ENCODE assay signal across 26 cellular contexts in genomic region chr16:85215478-85216120, GRCh38.
DNase-seq lines count a peak whose midpoint lies in the region; ATAC-seq, FAIRE-seq and TF ChIP-seq lines count a peak whose summit lies in the region.
"Had no signal": no experiment of that assay in that cellular context is flagged by ENCODE, and none has a peak within 500 bp of the region (broad histone marks: within the 10 kb centered on the region; RNA-seq: fewer than 3 reads in every experiment).

No MANE protein-coding gene starts in this region.

- intact Hi-C loops in right cardiac atrium (cut with DNase I) (no loop called here), left ventricle myocardium inferior (cut with micrococcal nuclease) (no loop called here)

- H3K27me3 Mint-ChIP-seq in mesothelial cell of epicardium (ENCODE audit: low read depth): no peaks in the 10 kb centered on the region
- peaks cover 0 to 7% (median 1%) of the 10 kb centered on the region in 5 donors for H3K27me3 Mint-ChIP-seq in naive thymus-derived CD8-positive, alpha-beta T cell
- H3K27me3 Mint-ChIP-seq: CD4-positive, alpha-beta T cell had no signal

- no peak overlapping the region for H3K4me3 ChIP-seq in right cardiac atrium (ENCODE audit: low read length)
- no peak overlapping the region for H3K4me3 ChIP-seq in left ventricle myocardium inferior
- H3K4me3 ChIP-seq: BLaER1, GM23338, MG63, SJCRH30 had no signal

- H3K9me3 ChIP-seq in right cardiac atrium (ENCODE audit: control insufficient read depth, low read length) (no peaks in the 10 kb centered on the region), left ventricle myocardium inferior (replicated peaks) (no peaks in the 10 kb centered on the region)
- H3K9me3 ChIP-seq: BLaER1, Caco-2, MG63, SJCRH30 had no signal

- H3K4me1 ChIP-seq in right cardiac atrium (ENCODE audit: control insufficient read depth, insufficient read depth, low read length) (no peaks in the 10 kb centered on the region), left ventricle myocardium inferior (peaks cover 54% of the 10 kb centered on the region)
- H3K4me1 ChIP-seq: Caco-2 had no signal

- no peaks in the 10 kb centered on the region for H3K36me3 ChIP-seq in left ventricle myocardium inferior
- H3K36me3 ChIP-seq: BLaER1, SJCRH30 had no signal

- ATAC-seq in right cardiac atrium (no peak), GM18517 (IDR thresholded peaks at IDR 0.05; ENCODE audit: unreplicated experiment) (no peak)
- no peak for ATAC-seq in naive thymus-derived CD8-positive, alpha-beta T cell
- ATAC-seq: GM23338, HCT116, Panc1, T-cell had no signal

- no peaks in the 10 kb centered on the region for H3K36me3 Mint-ChIP-seq in mesothelial cell of epicardium
- no peaks in the 10 kb centered on the region for H3K36me3 Mint-ChIP-seq in naive thymus-derived CD8-positive, alpha-beta T cell
- H3K36me3 Mint-ChIP-seq: T-cell had no signal

- peak; percentile 13 for FAIRE-seq in urothelium cell line (lab: Jason Lieb, UNC)
- FAIRE-seq: G401.6, GM12892 had no signal

- H3K27ac ChIP-seq in right cardiac atrium (ENCODE audit: low read length): no peak overlapping the region
- H3K27ac ChIP-seq in left ventricle myocardium inferior (replicated peaks): no peak overlapping the region
- H3K27ac ChIP-seq: 22Rv1, BLaER1, SJCRH30 had no signal

- peak overlapping the region; percentile 47 for H3K27ac Mint-ChIP-seq in mesothelial cell of epicardium
- H3K27ac Mint-ChIP-seq in naive thymus-derived CD8-positive, alpha-beta T cell: peak overlapping the region in 1 of 10 donors; percentile 65
- H3K27ac Mint-ChIP-seq: CD4-positive, alpha-beta T cell; GM23338; T-cell had no signal

- peak; percentile 16 for DNase-seq in DMS79 treated with DMSO at 0.1 percent for 48 hours (lab: John Stamatoyannopoulos, UW)
- DNase-seq in DMS79 (lab: John Stamatoyannopoulos, UW): no peak
- DNase-seq in right cardiac atrium: peak in 2 of 3 donors; percentile 24 to 37
- no peak for DNase-seq in left ventricle myocardium inferior
- DNase-seq in mesothelial cell of epicardium (ENCODE audit: low spot score in 2 of 2, unreplicated experiment in 2 of 2): no peak
- no peak for DNase-seq in urothelium cell line (ENCODE audit: low spot score)
- no peak for DNase-seq in naive thymus-derived CD8-positive, alpha-beta T cell
- DNase-seq: ACHN; Caco-2; CD4-positive, alpha-beta T cell; MG63; NCI-H1048; NCI-H1436 treated with DMSO at 0.1 percent for 48 hours; NCI-H1930; NCI-H2227 treated with DMSO at 0.1 percent for 48 hours; NCI-H524; SJCRH30; T-cell had no signal

- TF ChIP-seq CTCF in left ventricle myocardium inferior (IDR thresholded peaks at IDR 0.05; ENCODE audit: borderline replicate concordance) (no peak), mesothelial cell of epicardium (IDR thresholded peaks at IDR 0.05; ENCODE audit: unreplicated experiment) (no peak)

- no peak overlapping the region for H3K4me3 Mint-ChIP-seq in mesothelial cell of epicardium
- no peak overlapping the region for H3K4me3 Mint-ChIP-seq in naive thymus-derived CD8-positive, alpha-beta T cell
- H3K4me3 Mint-ChIP-seq: CD4-positive, alpha-beta T cell; GM23338; T-cell had no signal

- no peaks in the 10 kb centered on the region for H3K27me3 ChIP-seq in right cardiac atrium (ENCODE audit: control insufficient read depth, insufficient read depth)
- H3K27me3 ChIP-seq in left ventricle myocardium inferior (ENCODE audit: low read depth): no peaks in the 10 kb centered on the region
- H3K27me3 ChIP-seq: BLaER1, MG63, SJCRH30 had no signal

- POLR2A ChIA-PET in naive thymus-derived CD8-positive, alpha-beta T cell (lab: Charles Lee): no interaction called here

- 85% methylated on average over 8 of the region's 8 CpGs for WGBS in right cardiac atrium

- no peaks in the 10 kb centered on the region for H3K9me3 Mint-ChIP-seq in mesothelial cell of epicardium
- no peaks in the 10 kb centered on the region for H3K9me3 Mint-ChIP-seq in naive thymus-derived CD8-positive, alpha-beta T cell
- H3K9me3 Mint-ChIP-seq: CD4-positive, alpha-beta T cell; GM23338; T-cell had no signal

- peaks cover 58% of the 10 kb centered on the region for H3K4me1 Mint-ChIP-seq in mesothelial cell of epicardium
- H3K4me1 Mint-ChIP-seq in naive thymus-derived CD8-positive, alpha-beta T cell: peaks cover 0 to 4% (median under 1%) of the 10 kb centered on the region in 4 donors
- H3K4me1 Mint-ChIP-seq: T-cell had no signal

Comparison
In these comparisons a context has a peak if more than half of its experiments do, and no peak if none do; other contexts are left out.
1. DNase-seq: peak in DMS79 treated with DMSO at 0.1 percent for 48 hours (single experiment) and right cardiac atrium (2 of 3); none in DMS79 (single experiment), left ventricle myocardium inferior (single experiment), mesothelial cell of epicardium (0 of 2), urothelium cell line (single experiment) and naive thymus-derived CD8-positive, alpha-beta T cell (0 of 10).